Comparison of ENCODE assay signal across 19 cellular contexts in genomic region chr3:148710665-148711064, GRCh38. TPM values are rescaled to one million over a fixed set of nuclear protein-coding genes. Genes with fewer than 3 reads are reported as not detected.
DNase-seq lines count a peak whose midpoint lies in the region; FAIRE-seq and TF ChIP-seq lines count a peak whose summit lies in the region.
"Had no signal": no experiment of that assay in that cellular context is flagged by ENCODE, and none has a peak within 500 bp of the region (broad histone marks: within the 10 kb centered on the region; RNA-seq: fewer than 3 reads in every experiment).

No MANE protein-coding gene starts in this region.

- no peak overlapping the region for H4K5ac ChIP-seq in H1 (ENCODE audit: insufficient read length, low read depth, low read length)
- H4K5ac ChIP-seq in H9 (ENCODE audit: insufficient read length, low read depth, low read length): no peak overlapping the region

- H3K27me3 ChIP-seq in H1 (replicated peaks in 1 of 4; ENCODE audit: control insufficient read depth in 3 of 4, extremely low read depth in 1 of 4, insufficient read depth in 3 of 4, low read length in 3 of 4) (no peaks in the 10 kb centered on the region), liver (ENCODE audit: control insufficient read depth in 4 of 4, insufficient read depth in 4 of 4, low read length in 3 of 4) (no peaks in the 10 kb centered on the region), H9 (ENCODE audit: insufficient read depth, low read length) (no peaks in the 10 kb centered on the region)
- H3K27me3 ChIP-seq: BLaER1 had no signal

- no peaks in the 10 kb centered on the region for H3K79me1 ChIP-seq in H1 (ENCODE audit: low read depth, low read length)
- no peaks in the 10 kb centered on the region for H3K79me1 ChIP-seq in H9 (ENCODE audit: insufficient read depth, low read depth, low read length, poor library complexity, severe bottlenecking)

- in situ Hi-C loops in ACHN (cut with HindIII; ENCODE audit: low pct_ligation_motif_present, low pct_unique_long_range_greater_than_20kb, low sequenced_read_pairs): no loop called here

- no peak overlapping the region for H3K56ac ChIP-seq in H1 (replicated peaks; ENCODE audit: insufficient read length, low read depth, low read length)
- no peak overlapping the region for H3K56ac ChIP-seq in H9 (ENCODE audit: insufficient read length, low read depth, low read length)

- DNase-seq in ELF-1 (ENCODE audit: low read depth, low spot score) (peak; percentile 10), H1 (ENCODE audit: low read depth in 1 of 2, low spot score in 2 of 2) (no peak), NCI-H2081 (lab: John Stamatoyannopoulos, UW) (no peak), H9 (no peak), ACHN (no peak), NCI-H748 treated with DMSO at 0.1 percent for 48 hours (lab: John Stamatoyannopoulos, UW) (no peak)
- DNase-seq: Calu3; CD4-positive, alpha-beta memory T cell; DMS79 treated with DMSO at 0.1 percent for 48 hours; GM23248; H7 had no signal

- peaks cover 31% of the 10 kb centered on the region for H3K4me1 Mint-ChIP-seq in nephron
- peaks cover 9% of the 10 kb centered on the region in 2 experiments; a peak in 3 of 4 replicates for H3K4me1 Mint-ChIP-seq in H9
- H3K4me1 Mint-ChIP-seq: CD4-positive, alpha-beta memory T cell had no signal

- H3K27me3 Mint-ChIP-seq in nephron (ENCODE audit: low read depth) (no peaks in the 10 kb centered on the region), H9 (ENCODE audit: low read depth) (no peaks in the 10 kb centered on the region)
- H3K27me3 Mint-ChIP-seq: CD4-positive, alpha-beta memory T cell had no signal

- peaks cover 0 to 5% (median 0%) of the 10 kb centered on the region in 4 experiments; a peak in 1 of 7 replicates for H3K4me1 ChIP-seq in H1 (replicated peaks in 1 of 4; ENCODE audit: control insufficient read depth in 3 of 4, insufficient read depth in 4 of 4, low read length in 3 of 4)
- peaks cover 3 to 54% (median 51%) of the 10 kb centered on the region in 4 donors for H3K4me1 ChIP-seq in liver (ENCODE audit: control insufficient read depth in 4 of 4, insufficient read depth in 4 of 4, low read length in 3 of 4)
- no peaks in the 10 kb centered on the region for H3K4me1 ChIP-seq in H9 (ENCODE audit: insufficient read depth, low read length)
- H3K4me1 ChIP-seq: A549 had no signal

- H3K18ac ChIP-seq in H1 (ENCODE audit: extremely low read depth, low read length): no peak overlapping the region
- no peak overlapping the region for H3K18ac ChIP-seq in H9 (ENCODE audit: insufficient read length, low read depth, low read length)

- peak overlapping the region; percentile 44 to 72 (median 61) for H3K27ac Mint-ChIP-seq in nephron
- H3K27ac Mint-ChIP-seq in H9: no peak overlapping the region
- H3K27ac Mint-ChIP-seq: CD14-positive monocyte; CD4-positive, alpha-beta memory T cell had no signal

- 96% methylated on average over 2 of the region's 2 CpGs; no CpG with 5 or more reads in 1 of the 2 experiments for WGBS in H1 (ENCODE audit: extremely low coverage in 1 of 2, insufficient coverage in 1 of 2, insufficient read length in 1 of 2, insufficient replicate concordance in 2 of 2, low coverage in 1 of 2, low lambda C conversion rate in 2 of 2, missing lambda C conversion rate in 1 of 2), 2 experiments
- WGBS in liver: 43% methylated on average over 2 of the region's 2 CpGs
- no CpG with 5 or more reads among the region's 2 CpGs for WGBS in H9 (ENCODE audit: extremely low coverage, insufficient read length, low lambda C conversion rate)

- H2BK120ac ChIP-seq in H1 (replicated peaks; ENCODE audit: low read depth, low read length) (no peak overlapping the region), H9 (ENCODE audit: low read depth, low read length, poor library complexity, severe bottlenecking) (no peak overlapping the region)

- H3K9ac ChIP-seq in H1 (replicated peaks in 1 of 4; ENCODE audit: extremely low read depth in 1 of 4, low read depth in 3 of 4, low read length in 3 of 4): no peak overlapping the region
- H3K9ac ChIP-seq in liver (ENCODE audit: low read depth in 1 of 2, low read length in 2 of 2): no peak overlapping the region
- H3K9ac ChIP-seq in H9 (ENCODE audit: extremely low read depth, insufficient read length, low read length): no peak overlapping the region
- H3K9ac ChIP-seq: BLaER1, GM23248 had no signal

- no peak overlapping the region for H4K8ac ChIP-seq in H1 (ENCODE audit: extremely low read depth, insufficient read depth, low read length)
- H4K8ac ChIP-seq in H9 (replicated peaks; ENCODE audit: insufficient read length, low read depth, low read length): no peak overlapping the region

- no peaks in the 10 kb centered on the region for H3K79me2 ChIP-seq in H1 (ENCODE audit: control insufficient read depth in 1 of 2, insufficient read depth in 2 of 2, low read length in 2 of 2)
- no peaks in the 10 kb centered on the region for H3K79me2 ChIP-seq in H9 (ENCODE audit: insufficient read depth, low read length)

- H3K4me2 ChIP-seq in H1 (ENCODE audit: insufficient read depth in 1 of 2, low read depth in 2 of 2, low read length in 2 of 2) (no peak overlapping the region), H9 (ENCODE audit: insufficient read depth, insufficient read length, low read length) (no peak overlapping the region)
- H3K4me2 ChIP-seq: A549, BLaER1 had no signal

- no peak for FAIRE-seq in H1 (lab: Jason Lieb, UNC)
- FAIRE-seq: A549, GM12878 had no signal

- no peaks in the 10 kb centered on the region for H3K9me3 ChIP-seq in H1 (ENCODE audit: insufficient read depth in 2 of 2, low read depth in 1 of 2, low read length in 1 of 2)
- no peaks in the 10 kb centered on the region for H3K9me3 ChIP-seq in liver (ENCODE audit: control insufficient read depth in 4 of 4, low read length in 3 of 4)
- H3K9me3 ChIP-seq in H9 (ENCODE audit: control insufficient read depth, low read depth, low read length): no peaks in the 10 kb centered on the region
- H3K9me3 ChIP-seq: A549, BLaER1 had no signal

- no peaks in the 10 kb centered on the region for H4K20me1 ChIP-seq in H1 (replicated peaks in 1 of 2; ENCODE audit: control insufficient read depth in 1 of 2, insufficient read depth in 2 of 2, low read length in 2 of 2)
- no peaks in the 10 kb centered on the region for H4K20me1 ChIP-seq in H9 (ENCODE audit: control insufficient read depth, insufficient read depth, insufficient read length)
- H4K20me1 ChIP-seq: BLaER1 had no signal

- no peak overlapping the region for H3K4me3 Mint-ChIP-seq in nephron
- H3K4me3 Mint-ChIP-seq in H9: no peak overlapping the region
- H3K4me3 Mint-ChIP-seq: CD14-positive monocyte; CD4-positive, alpha-beta memory T cell had no signal

- no peak for TF ChIP-seq POLR2A in H1 (IDR thresholded peaks at IDR 0.05; ENCODE audit: control extremely low read depth in 1 of 2, low read depth in 2 of 2, low read length in 2 of 2)

- H3K36me3 Mint-ChIP-seq in nephron (ENCODE audit: low read depth) (no peaks in the 10 kb centered on the region), H9 (ENCODE audit: insufficient read depth in 1 of 3, low read depth in 3 of 3) (no peaks in the 10 kb centered on the region; a peak in 1 of 7 replicates)
- H3K36me3 Mint-ChIP-seq: CD14-positive monocyte; CD4-positive, alpha-beta memory T cell had no signal

- TF ChIP-seq CTCF in H1 (IDR thresholded peaks at IDR 0.05; ENCODE audit: control extremely low read depth in 1 of 3, insufficient read depth in 1 of 3, low read depth in 1 of 3, low read length in 3 of 3) (no peak), liver (IDR thresholded peaks at IDR 0.05; ENCODE audit: low read depth, low read length, missing input control) (no peak), nephron (IDR thresholded peaks at IDR 0.05; ENCODE audit: unreplicated experiment in 3 of 3) (no peak), H9 (conservative IDR thresholded peaks at IDR 0.05) (no peak)

- no peak overlapping the region for H3K23ac ChIP-seq in H1 (ENCODE audit: insufficient read length)
- no peak overlapping the region for H3K23ac ChIP-seq in H9 (ENCODE audit: insufficient read length, low read depth, low read length)

- H3T11ph ChIP-seq in H9 (ENCODE audit: low read length): no peak overlapping the region

- no peak for TF ChIP-seq EP300 in H1 (IDR thresholded peaks at IDR 0.05; ENCODE audit: borderline replicate concordance in 1 of 2, low read depth in 2 of 2, low read length in 2 of 2)

- H3K4me3 ChIP-seq in H1 (ENCODE audit: extremely low read depth in 1 of 4, insufficient read depth in 2 of 4, low read depth in 3 of 4, low read length in 4 of 4): no peak overlapping the region
- H3K4me3 ChIP-seq in liver (ENCODE audit: low read depth in 1 of 3, low read length in 3 of 3): no peak overlapping the region
- H3K4me3 ChIP-seq: A549, BLaER1, GM12878, GM23248 had no signal

- POLR2A ChIA-PET in H1 (lab: Charles Lee; ENCODE audit: partially characterized antibody): no interaction called here

- H2BK12ac ChIP-seq in H1 (ENCODE audit: low read depth, low read length) (no peak overlapping the region), H9 (ENCODE audit: insufficient read length, low read depth, low read length) (no peak overlapping the region)

- H2BK5ac ChIP-seq in H1 (ENCODE audit: low read depth, low read length) (no peak overlapping the region), H9 (ENCODE audit: insufficient read length, low read length) (no peak overlapping the region)

- H2AFZ ChIP-seq in H1 (ENCODE audit: low read length): no peak overlapping the region
- H2AFZ ChIP-seq in H9 (ENCODE audit: low read length): no peak overlapping the region
- H2AFZ ChIP-seq: GM23248 had no signal

- H2BK15ac ChIP-seq in H1 (ENCODE audit: low read length) (no peak overlapping the region), H9 (ENCODE audit: low read depth, low read length) (no peak overlapping the region)

- H3K27ac ChIP-seq in H1 (ENCODE audit: low read depth, low read length) (no peak overlapping the region), liver (ENCODE audit: low read depth in 1 of 2, low read length in 2 of 2) (peak overlapping the region; percentile 5 to 64), H9 (ENCODE audit: insufficient read length, low read depth, low read length) (no peak overlapping the region)
- H3K27ac ChIP-seq: 22Rv1, A549, BLaER1, GM23248 had no signal

- H3K9me3 Mint-ChIP-seq in nephron (no peaks in the 10 kb centered on the region), H9 (no peaks in the 10 kb centered on the region)

- no peak overlapping the region for H3K4ac ChIP-seq in H1 (replicated peaks; ENCODE audit: insufficient read length, low read depth, low read length)
- no peak overlapping the region for H3K4ac ChIP-seq in H9 (ENCODE audit: low read depth, low read length)

- CTCF ChIA-PET in H1 (lab: Charles Lee; ENCODE audit: partially characterized antibody): no interaction called here

- H2BK20ac ChIP-seq in H1 (ENCODE audit: low read length) (no peak overlapping the region), H9 (ENCODE audit: low read depth, low read length, poor library complexity, severe bottlenecking) (no peak overlapping the region)

- TF ChIP-seq RAD21 in H1 (IDR thresholded peaks at IDR 0.05 in 1 of 2, conservative IDR thresholded peaks at IDR 0.05 in 1 of 2; ENCODE audit: low read depth in 2 of 2, low read length in 2 of 2): no peak
- TF ChIP-seq RAD21 in liver (IDR thresholded peaks at IDR 0.05): no peak

- no peak overlapping the region for H3K14ac ChIP-seq in H1 (ENCODE audit: insufficient read length)
- H3K14ac ChIP-seq in H9 (ENCODE audit: insufficient read depth, low read length): no peak overlapping the region

- H3K36me3 ChIP-seq in H1 (ENCODE audit: control insufficient read depth in 2 of 4, insufficient read depth in 4 of 4, low read length in 3 of 4) (no peaks in the 10 kb centered on the region), liver (ENCODE audit: control insufficient read depth in 4 of 4, insufficient read depth in 3 of 4, low read depth in 1 of 4, low read length in 3 of 4) (peaks cover 0 to 2% (median 0%) of the 10 kb centered on the region in 4 donors)
- H3K36me3 ChIP-seq: BLaER1 had no signal

- H2AK5ac ChIP-seq in H1 (ENCODE audit: low read depth, low read length): no peak overlapping the region
- no peak overlapping the region for H2AK5ac ChIP-seq in H9 (ENCODE audit: insufficient read length, low read length)

- no peaks in the 10 kb centered on the region for H3K23me2 ChIP-seq in H1 (ENCODE audit: low read depth, low read length)
- no peaks in the 10 kb centered on the region for H3K23me2 ChIP-seq in H9 (ENCODE audit: insufficient read length, low read depth, low read length, poor library complexity, severe bottlenecking)

- H4K91ac ChIP-seq in H1 (replicated peaks; ENCODE audit: insufficient read length, low read length): no peak overlapping the region
- H4K91ac ChIP-seq in H9 (ENCODE audit: insufficient read length, low read depth, low read length): no peak overlapping the region

RNA-seq across cellular contexts. Expression of gene AGTR1, which starts 13.0 kb away (rescaled TPM):
- not detected in 2 replicates for total RNA-seq in H1 (2021; fragmentation: NEBNext Ultra II Directional; extraction: Animal tissue kit (Norgen Biotek cat#: 25700))
- polyA plus RNA-seq in H1 (2011; rRNA removed) (0.03 and 0.06 TPM in 2 replicates), liver (10 to 100 TPM; 30.0 to 39.5 TPM)
- 0.08 TPM for polyA plus RNA-seq in H1 (2011; cell fraction: cytosol; rRNA removed)
- not detected for polyA plus RNA-seq in H1 (2011; cell fraction: nucleus; rRNA removed)
- not detected in 4 replicates for polyA plus RNA-seq in H1 (2012, experiment 1 of 2)
- not detected for polyA plus RNA-seq in H1 (2012, experiment 2 of 2)
- 0.18 TPM for polyA plus RNA-seq in H1 (2013, experiment 1 of 2)
- polyA plus RNA-seq in H1 (2013, experiment 2 of 2): 0.20 TPM
- polyA minus RNA-seq in H1 (2011; rRNA and poly(A)+ RNA removed): not detected in 2 replicates
- polyA minus RNA-seq in H1 (2011; cell fraction: cytosol; rRNA and poly(A)+ RNA removed): not detected
- polyA minus RNA-seq in H1 (2011; cell fraction: nucleus; rRNA and poly(A)+ RNA removed): not detected
- total RNA-seq in liver (10 to 100 TPM; 44.3 to 52.2 TPM), H9 (2021) (not detected in 2 replicates)
- total RNA-seq: Calu3; CD4-positive, alpha-beta memory T cell; G401; GM12878 had no signal
- polyA plus RNA-seq: CD14-positive monocyte; CD4-positive, alpha-beta memory T cell; GM12878 had no signal

Comparison
In these comparisons a context has a peak if more than half of its experiments do, and no peak if none do; other contexts are left out.
1. H3K27ac ChIP-seq: peak in liver (2 of 2); none in H1 (single experiment) and H9 (single experiment).
2. H3K27ac Mint-ChIP-seq: peak in nephron (3 of 3); none in H9 (0 of 3).
3. RNA of gene AGTR1, which starts 13.0 kb away (total RNA-seq): 44.3 to 52.2 TPM in liver; not detected in H1 and not detected in H9; every median in the first group is over 10 times any median in the second.